8 cellular contexts compared by ENCODE assay signal in the genomic region with DNA sequence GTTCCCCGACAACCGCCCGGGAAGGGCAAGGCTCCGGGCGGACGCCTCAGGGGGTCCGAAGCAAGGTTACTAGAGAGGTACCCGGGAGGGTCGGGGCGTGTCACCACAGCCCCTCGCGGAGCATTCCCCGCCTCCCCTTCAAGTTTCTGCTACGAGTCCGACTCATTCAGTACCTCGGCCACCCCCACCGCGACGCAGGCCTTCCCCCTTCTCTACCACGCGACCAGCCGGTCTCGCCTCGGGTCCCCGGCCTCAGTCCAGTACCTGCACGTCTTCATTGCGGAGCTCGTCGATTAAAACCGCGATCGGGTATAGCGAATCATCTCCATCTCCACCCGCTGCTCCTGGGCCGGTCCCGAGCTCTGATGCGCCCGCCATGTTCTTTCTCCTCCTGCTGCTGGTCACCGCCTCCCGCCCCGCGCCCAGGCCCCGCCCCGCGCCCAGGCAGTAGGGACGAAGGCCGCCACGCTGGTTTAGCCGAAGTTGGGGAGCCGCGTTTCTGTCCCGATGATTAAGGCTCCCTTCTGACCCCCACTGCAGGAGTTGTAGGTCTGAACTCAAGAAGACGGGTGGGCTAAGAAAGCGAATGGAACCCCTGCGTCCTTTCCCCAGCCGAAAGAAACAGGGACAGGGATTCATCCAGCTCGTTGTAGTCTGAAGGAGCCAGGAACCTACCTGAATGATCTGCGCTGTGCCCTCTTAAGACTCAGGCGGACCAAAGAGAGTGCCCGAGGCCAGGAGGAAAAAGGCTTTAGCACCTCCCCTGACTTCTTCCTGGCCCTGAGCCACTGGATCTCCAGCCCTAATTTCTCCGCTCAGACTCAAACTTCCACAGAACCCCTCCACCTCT. TPM values are rescaled to one million over a fixed set of nuclear protein-coding genes. Genes with fewer than 3 reads are reported as not detected.
DNase-seq lines count a peak whose midpoint lies in the region; ATAC-seq and TF ChIP-seq lines count a peak whose summit lies in the region.

A gene (minus strand): TSS at position 406 of the 850 bp plus-strand sequence. CDS start 28 bp downstream, at position 378.

- H3K27me3 ChIP-seq in adrenal gland (no peaks in the 10 kb centered on the region), heart right ventricle (no peaks in the 10 kb centered on the region), upper lobe of right lung (no peaks in the 10 kb centered on the region)

- H3K27ac ChIP-seq in adrenal gland (peak within 1 kb of the TSS; percentile 48 to 93 (median 82)), heart right ventricle (peak within 1 kb of the TSS; percentile 57 to 92 (median 86)), upper lobe of right lung (peak within 1 kb of the TSS; percentile 87)

- H3K4me1 ChIP-seq in adrenal gland (replicated peaks in 1 of 2), result peaks cover 0 to 28% of the 10 kb centered on the region in 2 donors
- H3K4me1 ChIP-seq in heart right ventricle, result peaks cover 2 to 42% (median 28%) of the 10 kb centered on the region in 9 donors
- H3K4me1 ChIP-seq in upper lobe of right lung, result peaks cover 16% of the 10 kb centered on the region

- peak; percentile 77 for DNase-seq in GM12865 (ENCODE audit: low read depth)
- DNase-seq in NCI-H1105 (lab: John Stamatoyannopoulos, UW), result peak; percentile 62
- DNase-seq in T-helper 1 cell, result peak; percentile 45 to 68 (median 65)
- DNase-seq in adrenal gland, result peak; percentile 65 to 84 (median 74)
- peak; percentile 76 for DNase-seq in heart right ventricle
- peak; percentile 90 for DNase-seq in posterior vena cava (ENCODE audit: low spot score)
- peak; percentile 89 for DNase-seq in upper lobe of right lung

- no peak for TF ChIP-seq CTCF in GM12865 (IDR thresholded peaks at IDR 0.05; ENCODE audit: insufficient read depth, low read depth, low read length, missing control alignments)
- no peak for TF ChIP-seq CTCF in adrenal gland (IDR thresholded peaks at IDR 0.05)
- TF ChIP-seq CTCF in heart right ventricle (IDR thresholded peaks at IDR 0.05), result no peak
- TF ChIP-seq CTCF in upper lobe of right lung (IDR thresholded peaks at IDR 0.05), result no peak

- TF ChIP-seq POLR2A in adrenal gland (IDR thresholded peaks at IDR 0.05), result peak in 1 of 2 donors; percentile 46

- peak; percentile 90 for ATAC-seq in HG02623 (IDR thresholded peaks at IDR 0.05; ENCODE audit: unreplicated experiment)
- peak; percentile 97 to 99 (median 98) for ATAC-seq in heart right ventricle
- peak; percentile 98 for ATAC-seq in upper lobe of right lung

- WGBS in adrenal gland, 4 donors, result 0 to 1% (median 1%) methylated on average over 15 to 61 of the region's 61 CpGs
- WGBS in heart right ventricle, 2 donors, result 0 to 1% methylated on average over 59 to 61 of the region's 61 CpGs

- H3K4me3 ChIP-seq in GM12865 (ENCODE audit: low read depth, low read length) (peak within 1 kb of the TSS; percentile 87), adrenal gland (peak within 1 kb of the TSS; percentile 72 to 94 (median 87)), heart right ventricle (peak within 1 kb of the TSS; percentile 68 to 97 (median 84)), upper lobe of right lung (peak within 1 kb of the TSS; percentile 93)

- intact Hi-C loops in adrenal gland (cut with DNase I), result no loop called here
- intact Hi-C loops in heart right ventricle (cut with DNase I), result loop anchor here in 3 of 10 donors (2.0 to 5.0 kb wide), 2 partner anchors 34 to 163 kb away; a partner anchor contains a TSS
- intact Hi-C loops in posterior vena cava (cut with DNase I), result loop anchor here in 1 of 2 donors (5.0 kb wide), 1 partner anchor 34 kb away; no protein-coding TSS in a partner anchor
- intact Hi-C loops in upper lobe of right lung (cut with DNase I), result no loop called here

- peaks cover 0 to 27% of the 10 kb centered on the region in 2 donors for H3K36me3 ChIP-seq in adrenal gland (replicated peaks in 1 of 2)
- peaks cover 0 to 38% (median 13%) of the 10 kb centered on the region in 9 donors for H3K36me3 ChIP-seq in heart right ventricle
- H3K36me3 ChIP-seq in upper lobe of right lung, result peaks cover 31% of the 10 kb centered on the region

- no peaks in the 10 kb centered on the region for H3K9me3 ChIP-seq in adrenal gland (replicated peaks in 1 of 3)
- no peaks in the 10 kb centered on the region for H3K9me3 ChIP-seq in heart right ventricle
- H3K9me3 ChIP-seq in upper lobe of right lung, result no peaks in the 10 kb centered on the region

RNA-seq across cellular contexts. Expression of the gene that starts here (rescaled TPM):
- total RNA-seq in adrenal gland, result 10 to 100 TPM; 16.8 to 58.1 (median 32.2) TPM
- 10 to 100 TPM; 10.3 to 37.7 (median 12.8) TPM for polyA plus RNA-seq in adrenal gland
- total RNA-seq in heart right ventricle, result 10 to 100 TPM in 7 of 10 donors, 1 to 10 TPM in 3; 8.4 to 16.8 (median 11.4) TPM
- polyA plus RNA-seq in heart right ventricle, result 1 to 10 TPM; 5.8 to 5.9 TPM
- total RNA-seq in posterior vena cava, result 10 to 100 TPM; 16.7 to 22.5 TPM
- total RNA-seq in upper lobe of right lung, result 26.7 TPM

Comparison
In these comparisons a context has a peak if more than half of its experiments do, and no peak if none do; other contexts are left out.
1. Peak in every context shown above with its lines: DNase-seq, ATAC-seq, H3K4me3 ChIP-seq and H3K27ac ChIP-seq.